In genomic region chr2:220513573-220514288, GRCh38 we compare ENCODE assay signal across 10 cellular contexts.
"Had no signal": no experiment of that assay in that cellular context is flagged by ENCODE, and none has a peak within 500 bp of the region (broad histone marks: within the 10 kb centered on the region; RNA-seq: fewer than 3 reads in every experiment).

No MANE protein-coding gene starts in this region.

- H3K9me3 Mint-ChIP-seq: activated T-cell treated with anti-CD3 and anti-CD28 coated beads, Interleukin-2, amount 50 U/mL, for 24 hours; mesothelial cell of epicardium had no signal

- H3K4me3 ChIP-seq: smooth muscle cell, tibial nerve had no signal

- H3K27ac ChIP-seq: tibial nerve had no signal

- H3K36me3 Mint-ChIP-seq: activated naive CD4-positive, alpha-beta T cell treated with anti-CD3 and anti-CD28 coated beads, Interleukin-2, amount 50 U/mL, for 72 hours; mesothelial cell of epicardium; stimulated activated memory B cell treated with anti-CD40 and anti-IgM and Interleukin-4, amounts not matched to agents 10 μg/mL and 1 μg/mL and 100 μg/mL, for 72 hours had no signal

- ATAC-seq: activated naive CD4-positive, alpha-beta T cell treated with anti-CD3 and anti-CD28 coated beads, Interleukin-2, amount 50 U/mL, for 72 hours; stimulated activated memory B cell treated with anti-CD40 and anti-IgM and Interleukin-4, amounts not matched to agents 10 μg/mL and 1 μg/mL and 100 μg/mL, for 72 hours had no signal

- H3K27me3 Mint-ChIP-seq: activated T-cell treated with anti-CD3 and anti-CD28 coated beads, Interleukin-2, amount 50 U/mL, for 24 hours; stimulated activated memory B cell treated with anti-CD40 and anti-IgM and Interleukin-4, amounts not matched to agents 10 μg/mL and 1 μg/mL and 100 μg/mL, for 72 hours had no signal

- H3K9me3 ChIP-seq: tibial nerve had no signal

- H3K4me3 Mint-ChIP-seq: activated T-cell treated with anti-CD3 and anti-CD28 coated beads, Interleukin-2, amount 50 U/mL, for 24 hours; mesothelial cell of epicardium; stimulated activated memory B cell treated with anti-CD40 and anti-IgM and Interleukin-4, amounts not matched to agents 10 μg/mL and 1 μg/mL and 100 μg/mL, for 72 hours had no signal

- H3K4me1 Mint-ChIP-seq: stimulated activated memory B cell treated with anti-CD40 and anti-IgM and Interleukin-4, amounts not matched to agents 10 μg/mL and 1 μg/mL and 100 μg/mL, for 72 hours had no signal

- H3K4me1 ChIP-seq: tibial nerve had no signal

- H3K27me3 ChIP-seq: tibial nerve had no signal

- H3K27ac Mint-ChIP-seq: activated naive CD4-positive, alpha-beta T cell treated with anti-CD3 and anti-CD28 coated beads, Interleukin-2, amount 50 U/mL, for 72 hours; activated T-cell treated with anti-CD3 and anti-CD28 coated beads, Interleukin-2, amount 50 U/mL, for 24 hours; mesothelial cell of epicardium; stimulated activated memory B cell treated with anti-CD40 and anti-IgM and Interleukin-4, amounts not matched to agents 10 μg/mL and 1 μg/mL and 100 μg/mL, for 72 hours had no signal

- H3K36me3 ChIP-seq: tibial nerve had no signal

- DNase-seq: activated CD4-positive, alpha-beta T cell treated with anti-CD3 and anti-CD28 coated beads, Interleukin-2, amount 50 U/mL, for 4 hours; activated effector memory CD4-positive, alpha-beta T cell treated with anti-CD3 and anti-CD28 coated beads, Interleukin-2, amount 50 U/mL, for 16 hours; activated T-cell treated with anti-CD3 and anti-CD28 coated beads, Interleukin-2, amount 50 U/mL, for 24 hours; hippocampal formation; kidney glomerular epithelial cell had no signal
